ENCODE assay signal across 8 cellular contexts in genomic region chr15:78131295-78132021, GRCh38. TPM values are rescaled to one million over a fixed set of nuclear protein-coding genes. Genes with fewer than 3 reads are reported as not detected.
DNase-seq lines count a peak whose midpoint lies in the region; ATAC-seq and TF ChIP-seq lines count a peak whose summit lies in the region.

Gene CIB2, minus strand, starts transcription at chr15:78131445. Its CDS starts 230 bp downstream, at chr15:78131215.

- peak; percentile 89 for ATAC-seq in GM18498 (IDR thresholded peaks at IDR 0.05; ENCODE audit: unreplicated experiment)
- peak; percentile 63 for ATAC-seq in HG03025 (IDR thresholded peaks at IDR 0.05; ENCODE audit: low FRiP score, unreplicated experiment)
- ATAC-seq in left lobe of liver: peak; percentile 97

- DNase-seq in NCI-H226: peak; percentile 56
- DNase-seq in activated CD4-positive, alpha-beta T cell treated with anti-CD3 and anti-CD28 coated beads for 48 hours: peak; percentile 77
- DNase-seq in colonic mucosa: peak; percentile 72
- DNase-seq in left lobe of liver (ENCODE audit: low spot score): peak; percentile 76
- DNase-seq in stimulated activated CD4-positive, alpha-beta T cell treated with anti-CD3 and anti-CD28 coated beads, Interleukin-2, amount 100 ng/mL, for 24 hours: peak; percentile 76 to 83

- intact Hi-C loops in colonic mucosa (cut with DNase I): no loop called here

- H3K9me3 ChIP-seq in colonic mucosa: no peaks in the 10 kb centered on the region

- H3K4me3 ChIP-seq in colonic mucosa: peak within 1 kb of the TSS; percentile 85

- H3K36me3 ChIP-seq in colonic mucosa: no peaks in the 10 kb centered on the region

- no peaks in the 10 kb centered on the region for H3K4me1 ChIP-seq in colonic mucosa

- peak within 1 kb of the TSS; percentile 90 to 92 for H3K9ac ChIP-seq in colonic mucosa (ENCODE audit: low read depth in 2 of 2, low read length in 2 of 2)

- TF ChIP-seq CTCF in 22Rv1 (IDR thresholded peaks at IDR 0.05): peak; percentile 93
- peak; percentile 57 for TF ChIP-seq CTCF in colonic mucosa (IDR thresholded peaks at IDR 0.05)

- H3K27ac ChIP-seq in 22Rv1: peak within 1 kb of the TSS; percentile 53
- peak within 1 kb of the TSS; percentile 74 for H3K27ac ChIP-seq in colonic mucosa

- no peaks in the 10 kb centered on the region for H3K27me3 ChIP-seq in colonic mucosa

RNA-seq across cellular contexts. Expression of gene CIB2, which starts in this region (rescaled TPM):
- total RNA-seq in colonic mucosa (10 to 100 TPM in 1 of 2 donors, 1 to 10 TPM in 1; 6.8 to 14.6 TPM), left lobe of liver (0.20 TPM)

Comparison
In these comparisons a context has a peak if more than half of its experiments do, and no peak if none do; other contexts are left out.
1. Peak in every context shown above with its lines: DNase-seq, ATAC-seq, H3K4me3 ChIP-seq and H3K27ac ChIP-seq.
2. Peak in DNase-seq and ATAC-seq in left lobe of liver; RNA of the gene not detected or under 1 TPM.